22 cellular contexts compared by ENCODE assay signal in the genomic region with DNA sequence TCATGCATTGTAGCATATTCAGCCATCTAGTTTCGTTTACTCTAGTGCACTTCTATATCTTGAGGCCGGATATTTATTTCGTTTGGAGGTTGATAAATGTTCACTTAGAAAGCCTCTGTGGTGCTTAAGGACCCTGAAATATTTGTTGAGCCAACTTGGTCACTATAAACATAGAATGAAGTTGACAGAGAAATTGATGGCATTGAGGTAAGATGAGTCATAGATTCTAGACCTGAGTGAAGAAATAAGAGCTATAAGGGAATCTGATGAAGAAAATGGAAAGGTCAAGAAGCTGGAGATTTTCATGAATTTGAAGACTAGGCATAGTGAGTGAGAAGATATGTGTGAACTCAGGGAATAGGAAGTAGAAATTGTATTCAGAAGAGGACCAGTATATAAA. TPM values are rescaled to one million over a fixed set of nuclear protein-coding genes. Genes with fewer than 3 reads are reported as not detected.
DNase-seq lines count a peak whose midpoint lies in the region; ATAC-seq and TF ChIP-seq lines count a peak whose summit lies in the region.
"Had no signal": no experiment of that assay in that cellular context is flagged by ENCODE, and none has a peak within 500 bp of the region (broad histone marks: within the 10 kb centered on the region; RNA-seq: fewer than 3 reads in every experiment).

No MANE protein-coding gene starts in this region.

- H3K36me3 Mint-ChIP-seq in effector memory CD8-positive, alpha-beta T cell (ENCODE audit: insufficient read depth) = peaks cover 5% of the 10 kb centered on the region

- H3F3A ChIP-seq in SK-N-SH (replicated peaks; ENCODE audit: insufficient read depth) = no peaks in the 10 kb centered on the region

- H3K27me3 Mint-ChIP-seq in effector memory CD8-positive, alpha-beta T cell = no peaks in the 10 kb centered on the region

- no peak for TF ChIP-seq EP300 in SK-N-SH (IDR thresholded peaks at IDR 0.05; ENCODE audit: borderline replicate concordance in 1 of 2, low read depth in 1 of 2, low read length in 1 of 2)

- H3K4me3 ChIP-seq in SK-N-SH (ENCODE audit: low read depth in 2 of 2, low read length in 1 of 2) = no peak overlapping the region
- no peak overlapping the region for H3K4me3 ChIP-seq in neutrophil (ENCODE audit: low read depth in 1 of 2, low read length in 1 of 2)
- no peak overlapping the region for H3K4me3 ChIP-seq in spleen
- H3K4me3 ChIP-seq: BLaER1 treated with 17β-estradiol and CSF1 and Interleukin-3, amounts not matched to agents 10 nM and 100 nM; MG63; PC-9; SK-N-MC had no signal

- no peak for TF ChIP-seq CTCF in SK-N-SH (IDR thresholded peaks at IDR 0.05)
- TF ChIP-seq CTCF in neutrophil (IDR thresholded peaks at IDR 0.05) = no peak
- TF ChIP-seq CTCF in spleen (IDR thresholded peaks at IDR 0.05 in 8 of 11, conservative IDR thresholded peaks at IDR 0.05 in 3 of 11) = no peak

- intact Hi-C loops in spleen (cut with DNase I; ENCODE audit: low total_unique reads) = no loop called here

- H3K9me3 Mint-ChIP-seq in effector memory CD8-positive, alpha-beta T cell = no peaks in the 10 kb centered on the region

- peaks cover 83% of the 10 kb centered on the region for H4K20me1 ChIP-seq in SK-N-SH (ENCODE audit: insufficient read depth)

- POLR2A ChIA-PET in SK-N-SH (lab: Yijun Ruan, JAX) = no interaction called here

- H3K9me3 ChIP-seq in SK-N-SH (no peaks in the 10 kb centered on the region), neutrophil (no peaks in the 10 kb centered on the region), spleen (peaks cover 0 to 6% (median 0%) of the 10 kb centered on the region in 8 donors)

- H3K27ac ChIP-seq in SK-N-SH (ENCODE audit: low read depth in 2 of 2, low read length in 1 of 2) (no peak overlapping the region), neutrophil (peak overlapping the region; percentile 10), spleen (no peak overlapping the region)
- H3K27ac ChIP-seq: BLaER1 treated with 17β-estradiol and CSF1 and Interleukin-3, amounts not matched to agents 10 nM and 100 nM; PC-9; SK-N-MC had no signal

- H3K9ac ChIP-seq in SK-N-SH = no peak overlapping the region
- H3K9ac ChIP-seq: BLaER1 treated with 17β-estradiol and CSF1 and Interleukin-3, amounts not matched to agents 10 nM and 100 nM had no signal

- ATAC-seq in SK-N-SH treated with all-trans-retinoic acid at 6 μM for 48 hours = no peak
- ATAC-seq in effector memory CD8-positive, alpha-beta T cell (replicated peaks) = no peak
- no peak for ATAC-seq in HG03520 (IDR thresholded peaks at IDR 0.05; ENCODE audit: unreplicated experiment)

- DNase-seq in SK-N-SH (no peak), NCI-H226 (peak; percentile 35), spleen (no peak)
- no peak for DNase-seq in effector memory CD8-positive, alpha-beta T cell
- no peak for DNase-seq in stimulated activated CD4-positive, alpha-beta T cell treated with anti-CD3 and anti-CD28 coated beads, Interleukin-2, amount 100 ng/mL, for 24 hours
- DNase-seq: 8988T; activated CD4-positive, CD25-positive, alpha-beta regulatory T cell; anterior cingulate cortex; hypothalamus; MG63; NCI-H146; NCI-H774; nephron progenitor cell; PC-9; stimulated activated CD4-positive, alpha-beta T cell treated with anti-CD3 and anti-CD28 coated beads, Interleukin-4, amount 100 ng/mL, for 24 hours; substantia nigra; T-helper 9 cell had no signal

- H3K79me2 ChIP-seq in SK-N-SH (ENCODE audit: insufficient read depth) = peaks cover 100% of the 10 kb centered on the region

- peaks cover 37 to 62% of the 10 kb centered on the region in 2 donors for H3K4me1 Mint-ChIP-seq in effector memory CD8-positive, alpha-beta T cell (ENCODE audit: low read depth in 2 of 2)
- H3K4me1 Mint-ChIP-seq: nephron progenitor cell had no signal

- H3K9me2 ChIP-seq in SK-N-SH = no peaks in the 10 kb centered on the region

- H3K4me1 ChIP-seq in SK-N-SH (ENCODE audit: control insufficient read depth in 1 of 2, insufficient read depth in 2 of 2, low read depth in 1 of 2, low read length in 1 of 2) (no peaks in the 10 kb centered on the region; a peak in 1 of 4 replicates), neutrophil (ENCODE audit: control insufficient read depth in 1 of 2, insufficient read depth in 1 of 2, low read depth in 1 of 2, low read length in 1 of 2) (no peaks in the 10 kb centered on the region), spleen (peaks cover 0 to 66% (median 17%) of the 10 kb centered on the region in 6 donors)
- H3K4me1 ChIP-seq: BLaER1 treated with 17β-estradiol and CSF1 and Interleukin-3, amounts not matched to agents 10 nM and 100 nM had no signal

- no peak for TF ChIP-seq POLR2A in spleen (IDR thresholded peaks at IDR 0.05)

- no peak overlapping the region for H2AFZ ChIP-seq in SK-N-SH (ENCODE audit: low read depth)
- H2AFZ ChIP-seq: PC-9 had no signal

- 90% methylated on average over 3 of the region's 3 CpGs for WGBS in SK-N-SH (ENCODE audit: low lambda C conversion rate)
- WGBS in spleen, 5 donors = 82 to 90% (median 85%) methylated on average over 3 of the region's 3 CpGs

- CTCF ChIA-PET in SK-N-SH (lab: Yijun Ruan, JAX) = interaction anchor here (0.6 to 1.0 kb wide), 2 partner anchors 11 to 242 kb away, joined by 3 read pairs; no protein-coding TSS in a partner anchor

- H3K36me3 ChIP-seq in SK-N-SH (replicated peaks in 1 of 2; ENCODE audit: control insufficient read depth in 1 of 2, insufficient read depth in 2 of 2, low read length in 1 of 2) = no peaks in the 10 kb centered on the region
- no peaks in the 10 kb centered on the region for H3K36me3 ChIP-seq in neutrophil
- no peaks in the 10 kb centered on the region for H3K36me3 ChIP-seq in spleen
- H3K36me3 ChIP-seq: MG63 had no signal

- peak overlapping the region; percentile 1 to 8 for H3K27ac Mint-ChIP-seq in effector memory CD8-positive, alpha-beta T cell
- H3K27ac Mint-ChIP-seq: nephron progenitor cell had no signal

- H3K4me2 ChIP-seq in SK-N-SH = no peak overlapping the region
- H3K4me2 ChIP-seq: BLaER1 treated with 17β-estradiol and CSF1 and Interleukin-3, amounts not matched to agents 10 nM and 100 nM; PC-9 had no signal

- no peak overlapping the region for H3K4me3 Mint-ChIP-seq in effector memory CD8-positive, alpha-beta T cell
- H3K4me3 Mint-ChIP-seq: nephron progenitor cell had no signal

- TF ChIP-seq RAD21 in SK-N-SH (IDR thresholded peaks at IDR 0.05; ENCODE audit: low read length) = no peak

- H3K27me3 ChIP-seq in SK-N-SH (ENCODE audit: insufficient read depth) (no peaks in the 10 kb centered on the region), neutrophil (no peaks in the 10 kb centered on the region), spleen (replicated peaks in 1 of 7) (no peaks in the 10 kb centered on the region)
- H3K27me3 ChIP-seq: BLaER1 treated with 17β-estradiol and CSF1 and Interleukin-3, amounts not matched to agents 10 nM and 100 nM; MG63 had no signal

TF ChIP-seq in SK-N-SH, 30 proteins besides CTCF, POLR2A, EP300 and RAD21 (continues in another document):
- TF ChIP-seq CHD2 (IDR thresholded peaks at IDR 0.05; ENCODE audit: low read length, partially characterized antibody) = no peak
- TF ChIP-seq, protein P1, sequence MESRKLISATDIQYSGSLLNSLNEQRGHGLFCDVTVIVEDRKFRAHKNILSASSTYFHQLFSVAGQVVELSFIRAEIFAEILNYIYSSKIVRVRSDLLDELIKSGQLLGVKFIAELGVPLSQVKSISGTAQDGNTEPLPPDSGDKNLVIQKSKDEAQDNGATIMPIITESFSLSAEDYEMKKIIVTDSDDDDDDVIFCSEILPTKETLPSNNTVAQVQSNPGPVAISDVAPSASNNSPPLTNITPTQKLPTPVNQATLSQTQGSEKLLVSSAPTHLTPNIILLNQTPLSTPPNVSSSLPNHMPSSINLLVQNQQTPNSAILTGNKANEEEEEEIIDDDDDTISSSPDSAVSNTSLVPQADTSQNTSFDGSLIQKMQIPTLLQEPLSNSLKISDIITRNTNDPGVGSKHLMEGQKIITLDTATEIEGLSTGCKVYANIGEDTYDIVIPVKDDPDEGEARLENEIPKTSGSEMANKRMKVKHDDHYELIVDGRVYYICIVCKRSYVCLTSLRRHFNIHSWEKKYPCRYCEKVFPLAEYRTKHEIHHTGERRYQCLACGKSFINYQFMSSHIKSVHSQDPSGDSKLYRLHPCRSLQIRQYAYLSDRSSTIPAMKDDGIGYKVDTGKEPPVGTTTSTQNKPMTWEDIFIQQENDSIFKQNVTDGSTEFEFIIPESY (IDR thresholded peaks at IDR 0.05; ENCODE audit: borderline replicate concordance, low read depth) = no peak
- peak; percentile 35; the same call in 1 of the 2 replicates for TF ChIP-seq FOSL2 (IDR thresholded peaks at IDR 0.05; ENCODE audit: borderline replicate concordance, low read depth)
- no peak for TF ChIP-seq NRF1 (IDR thresholded peaks at IDR 0.05; ENCODE audit: low read depth, low read length)

TF ChIP-seq in SK-N-SH treated with all-trans-retinoic acid at 6 μM for 48 hours, 23 proteins besides CTCF, POLR2A, EP300 and RAD21 (continues in another document):
- TF ChIP-seq, protein P2, sequence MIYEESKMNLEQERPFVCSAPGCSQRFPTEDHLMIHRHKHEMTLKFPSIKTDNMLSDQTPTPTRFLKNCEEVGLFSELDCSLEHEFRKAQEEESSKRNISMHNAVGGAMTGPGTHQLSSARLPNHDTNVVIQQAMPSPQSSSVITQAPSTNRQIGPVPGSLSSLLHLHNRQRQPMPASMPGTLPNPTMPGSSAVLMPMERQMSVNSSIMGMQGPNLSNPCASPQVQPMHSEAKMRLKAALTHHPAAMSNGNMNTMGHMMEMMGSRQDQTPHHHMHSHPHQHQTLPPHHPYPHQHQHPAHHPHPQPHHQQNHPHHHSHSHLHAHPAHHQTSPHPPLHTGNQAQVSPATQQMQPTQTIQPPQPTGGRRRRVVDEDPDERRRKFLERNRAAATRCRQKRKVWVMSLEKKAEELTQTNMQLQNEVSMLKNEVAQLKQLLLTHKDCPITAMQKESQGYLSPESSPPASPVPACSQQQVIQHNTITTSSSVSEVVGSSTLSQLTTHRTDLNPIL (CRISPR knock-in tag; IDR thresholded peaks at IDR 0.05; ENCODE audit: low read depth) = no peak
- TF ChIP-seq ARNTL (CRISPR knock-in tag; IDR thresholded peaks at IDR 0.05; ENCODE audit: borderline replicate concordance, low read depth) (no peak), ISL1 (CRISPR knock-in tag; IDR thresholded peaks at IDR 0.05) (no peak), CSDC2 (CRISPR knock-in tag; IDR thresholded peaks at IDR 0.05) (no peak)

RNA-seq across cellular contexts. Expression of a gene that starts 35.9 kb away (rescaled TPM):
- polyA plus RNA-seq in SK-N-SH (2012; rRNA removed) (8.8 and 13.4 TPM in 2 replicates), spleen (10 to 100 TPM in 1 of 3 donors, 1 to 10 TPM in 2; 7.4 to 10.3 (median 7.6) TPM)
- polyA plus RNA-seq in SK-N-SH (2012; cell fraction: cytosol; rRNA removed) = 12.3 and 12.7 TPM in 2 replicates
- 4.2 and 12.6 TPM in 2 replicates for polyA plus RNA-seq in SK-N-SH (2012; cell fraction: nucleus; rRNA removed)
- total RNA-seq in spleen = 10 to 100 TPM; 34.2 to 49.0 (median 44.8) TPM
